ENCODE assay signal across 11 cellular contexts in the genomic region with DNA sequence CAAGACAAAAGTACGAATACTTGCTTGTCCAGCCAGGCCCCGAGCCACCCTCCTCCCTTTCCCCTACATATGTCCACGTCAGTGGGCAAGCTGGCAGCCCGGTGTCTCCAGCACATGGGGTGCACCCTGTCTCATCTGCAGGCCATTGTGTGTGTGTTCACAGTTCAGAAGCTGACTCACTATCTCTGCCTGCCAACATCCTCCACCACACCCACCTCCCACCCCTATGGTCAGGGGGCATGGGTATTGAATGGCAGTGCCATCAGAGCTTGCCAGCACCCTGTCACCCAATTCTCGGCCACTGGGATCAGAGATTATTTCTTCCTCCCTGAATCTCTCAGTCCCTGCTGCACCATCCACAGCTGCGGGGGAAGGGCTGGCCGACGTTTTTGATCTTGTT.
DNase-seq lines count a peak whose midpoint lies in the region; ATAC-seq and TF ChIP-seq lines count a peak whose summit lies in the region.
"Had no signal": no experiment of that assay in that cellular context is flagged by ENCODE, and none has a peak within 500 bp of the region (broad histone marks: within the 10 kb centered on the region; RNA-seq: fewer than 3 reads in every experiment).

No MANE protein-coding gene starts in this region.

- no peak for TF ChIP-seq POLR2A in esophagus squamous epithelium (IDR thresholded peaks at IDR 0.05)

- no peaks in the 10 kb centered on the region for H3K9me3 ChIP-seq in esophagus squamous epithelium

- TF ChIP-seq CTCF in esophagus squamous epithelium (IDR thresholded peaks at IDR 0.05) = no peak

- H3K27ac Mint-ChIP-seq in stimulated activated naive CD8-positive, alpha-beta T cell treated with anti-CD3 and anti-CD28 coated beads, Interleukin-15, amount 100 ng/mL, for 72 hours = no peak overlapping the region
- H3K27ac Mint-ChIP-seq: activated naive CD8-positive, alpha-beta T cell treated with anti-CD3 and anti-CD28 coated beads for 36 hours had no signal

- no peak overlapping the region for H3K4me3 Mint-ChIP-seq in stimulated activated naive CD8-positive, alpha-beta T cell treated with anti-CD3 and anti-CD28 coated beads, Interleukin-15, amount 100 ng/mL, for 72 hours
- H3K4me3 Mint-ChIP-seq: activated naive CD8-positive, alpha-beta T cell treated with anti-CD3 and anti-CD28 coated beads for 36 hours had no signal

- WGBS in esophagus squamous epithelium, 2 donors = 52 to 56% methylated on average over 8 of the region's 8 CpGs

- peak overlapping the region; percentile 72 to 87 (median 72) for H3K27ac ChIP-seq in esophagus squamous epithelium

- H3K9me3 Mint-ChIP-seq in stimulated activated naive CD8-positive, alpha-beta T cell treated with anti-CD3 and anti-CD28 coated beads, Interleukin-15, amount 100 ng/mL, for 72 hours = no peaks in the 10 kb centered on the region
- H3K9me3 Mint-ChIP-seq: activated naive CD8-positive, alpha-beta T cell treated with anti-CD3 and anti-CD28 coated beads for 36 hours had no signal

- no peaks in the 10 kb centered on the region for H3K27me3 ChIP-seq in esophagus squamous epithelium

- H3K4me3 ChIP-seq in esophagus squamous epithelium = peak overlapping the region in 2 of 4 donors; percentile 27 to 47

- intact Hi-C loops in esophagus squamous epithelium (cut with DNase I) = no loop called here

- no peaks in the 10 kb centered on the region for H3K27me3 Mint-ChIP-seq in stimulated activated naive CD8-positive, alpha-beta T cell treated with anti-CD3 and anti-CD28 coated beads, Interleukin-15, amount 100 ng/mL, for 72 hours
- H3K27me3 Mint-ChIP-seq: activated naive CD8-positive, alpha-beta T cell treated with anti-CD3 and anti-CD28 coated beads for 36 hours had no signal

- DNase-seq in H4 (ENCODE audit: low spot score) (peak; percentile 32), RPMI7951 (ENCODE audit: low read depth) (peak; percentile 36), esophagus squamous epithelium (lab: John Stamatoyannopoulos, UW) (no peak), occipital lobe (lab: John Stamatoyannopoulos, UW) (peak; percentile 66), NCI-H774 (lab: John Stamatoyannopoulos, UW) (no peak)
- DNase-seq in stimulated activated naive CD8-positive, alpha-beta T cell treated with anti-CD3 and anti-CD28 coated beads, Interleukin-15, amount 100 ng/mL, for 72 hours = no peak
- no peak for DNase-seq in stimulated activated CD4-positive, alpha-beta T cell treated with anti-CD3 and anti-CD28 coated beads, Interleukin-4, amount 100 ng/mL, for 4 hours
- DNase-seq: activated CD4-positive, alpha-beta T cell treated with anti-CD3 and anti-CD28 coated beads, Interleukin-2, amount 50 U/mL, for 1 hour; activated naive CD8-positive, alpha-beta T cell treated with anti-CD3 and anti-CD28 coated beads for 36 hours; foreskin melanocyte had no signal

- H3K36me3 ChIP-seq in esophagus squamous epithelium = no peaks in the 10 kb centered on the region

- peaks cover 13% of the 10 kb centered on the region for H3K4me1 Mint-ChIP-seq in stimulated activated naive CD8-positive, alpha-beta T cell treated with anti-CD3 and anti-CD28 coated beads, Interleukin-15, amount 100 ng/mL, for 72 hours

- ATAC-seq in HG02763 (IDR thresholded peaks at IDR 0.05; ENCODE audit: unreplicated experiment) = no peak
- ATAC-seq in stimulated activated naive CD8-positive, alpha-beta T cell treated with anti-CD3 and anti-CD28 coated beads, Interleukin-15, amount 100 ng/mL, for 72 hours = no peak

- H3K4me1 ChIP-seq in esophagus squamous epithelium = peaks cover 6 to 40% (median 6%) of the 10 kb centered on the region in 3 donors

Comparison
In these comparisons a context has a peak if more than half of its experiments do, and no peak if none do; other contexts are left out.
1. DNase-seq: peak in H4 (single experiment), RPMI7951 (single experiment) and occipital lobe (single experiment); none in esophagus squamous epithelium (single experiment), stimulated activated naive CD8-positive, alpha-beta T cell treated with anti-CD3 and anti-CD28 coated beads, Interleukin-15, amount 100 ng/mL, for 72 hours (0 of 2), NCI-H774 (single experiment) and stimulated activated CD4-positive, alpha-beta T cell treated with anti-CD3 and anti-CD28 coated beads, Interleukin-4, amount 100 ng/mL, for 4 hours (0 of 2).